8 cellular contexts compared by ENCODE assay signal in genomic region chr1:145859491-145860159, GRCh38. TPM values are rescaled to one million over a fixed set of nuclear protein-coding genes. Genes with fewer than 3 reads are reported as not detected.
A peak's percentile ranks its signal among the peaks of the same experiment; 100 is the strongest.
DNase-seq lines count a peak whose midpoint lies in the region; ATAC-seq, FAIRE-seq and TF ChIP-seq lines count a peak whose summit lies in the region.

No MANE protein-coding gene starts in this region.

- peak; percentile 60 for DNase-seq in AG04450 (ENCODE audit: low read depth, low spot score)
- DNase-seq in NCI-H2227 treated with DMSO at 0.1 percent for 48 hours (lab: John Stamatoyannopoulos, UW): peak; percentile 85
- DNase-seq in activated CD4-positive, CD25-positive, alpha-beta regulatory T cell (lab: John Stamatoyannopoulos, UW): peak; percentile 34 to 54 (median 44)
- DNase-seq in central memory CD4-positive, alpha-beta T cell: peak; percentile 65
- no peak for DNase-seq in keratinocyte (ENCODE audit: low read depth, low spot score)
- peak; percentile 54 to 67 for DNase-seq in stimulated activated CD4-positive, alpha-beta T cell treated with anti-CD3 and anti-CD28 coated beads, Interleukin-15, amount 100 ng/mL, for 1 hour (ENCODE audit: low read depth in 1 of 2, low spot score in 1 of 2)

- peaks cover 5% of the 10 kb centered on the region for H3K9me1 ChIP-seq in keratinocyte (ENCODE audit: control insufficient read depth, extremely low read depth, insufficient read depth, low read length)

- H3K4me2 ChIP-seq in keratinocyte (ENCODE audit: control insufficient read depth, extremely low read depth, insufficient read depth, low read depth, low read length): peak overlapping the region; percentile 84

- H3K4me1 ChIP-seq in keratinocyte (ENCODE audit: control insufficient read depth, extremely low read depth, insufficient read depth, low read length): peaks cover 12% of the 10 kb centered on the region

- H3K36me3 ChIP-seq in keratinocyte (ENCODE audit: control insufficient read depth in 2 of 2, extremely low read depth in 1 of 2, insufficient read depth in 2 of 2, low read length in 2 of 2): peaks cover 18 to 23% of the 10 kb centered on the region in 2 experiments

- peak; percentile 63 for FAIRE-seq in keratinocyte (lab: Jason Lieb, UNC)

- peak overlapping the region; percentile 99 for H2AFZ ChIP-seq in keratinocyte (ENCODE audit: control insufficient read depth, low read length)

- dilution Hi-C loops in keratinocyte (cut with MboI; ENCODE audit: extremely low pct_ligation_motif_present, low sequenced_read_pairs): no loop called here

- H3K9ac ChIP-seq in keratinocyte (ENCODE audit: control insufficient read depth, extremely low read depth, insufficient read depth, low read length): peak overlapping the region; percentile 87

- POLR2A ChIA-PET in AG04450 (lab: Yijun Ruan, JAX): interaction anchor here (0.6 to 4.4 kb wide), 16 partner anchors 9 to 1357 kb away, joined by 3 to 116 read pairs (median 8); partner anchors contain the start of genes ANKRD34A, ANKRD35, LIX1L and NUDT17

- CTCF ChIA-PET in AG04450 (lab: Charles Lee): interaction anchor here (1.1 to 5.9 kb wide), 10 partner anchors 12 to 173 kb away, joined by 3 to 104 read pairs (median 6); partner anchors contain the start of genes ITGA10, NUDT17 and RBM8A

- ATAC-seq in GM18873 (IDR thresholded peaks at IDR 0.05; ENCODE audit: low FRiP score, unreplicated experiment) (peak; percentile 45), HG03135 (IDR thresholded peaks at IDR 0.05; ENCODE audit: unreplicated experiment) (peak; percentile 74)

- no peak for TF ChIP-seq CTCF in AG04450 (IDR thresholded peaks at IDR 0.05; ENCODE audit: low read depth, low read length)
- no peak for TF ChIP-seq CTCF in keratinocyte (optimal IDR thresholded peaks at IDR 0.05 in 1 of 3, IDR thresholded peaks at IDR 0.05 in 1 of 3, conservative IDR thresholded peaks at IDR 0.05 in 1 of 3; ENCODE audit: extremely low read depth in 1 of 3, insufficient read depth in 2 of 3, low read length in 3 of 3)

- H3K9me3 ChIP-seq in AG04450 (ENCODE audit: control insufficient read depth, insufficient read depth, low read length) (no peaks in the 10 kb centered on the region; the same call in 1 of the 2 replicates), keratinocyte (ENCODE audit: control insufficient read depth, low read depth, low read length) (no peaks in the 10 kb centered on the region)

- H3K27me3 ChIP-seq in AG04450 (ENCODE audit: control insufficient read depth, insufficient read depth, low read length): no peaks in the 10 kb centered on the region
- H3K27me3 ChIP-seq in keratinocyte (ENCODE audit: control insufficient read depth, extremely low read depth, insufficient read depth, low read length): peaks cover 3% of the 10 kb centered on the region

- H3K79me2 ChIP-seq in keratinocyte (ENCODE audit: control insufficient read depth, insufficient read depth, low read length): peaks cover 19% of the 10 kb centered on the region

- H4K20me1 ChIP-seq in keratinocyte (ENCODE audit: control insufficient read depth, extremely low read depth, insufficient read depth, low read length): no peaks in the 10 kb centered on the region

- peak overlapping the region; percentile 95 for H3K4me3 ChIP-seq in AG04450 (ENCODE audit: low read depth, low read length)
- H3K4me3 ChIP-seq in keratinocyte (ENCODE audit: control insufficient read depth in 2 of 3, extremely low read depth in 1 of 3, insufficient read depth in 2 of 3, low read depth in 1 of 3, low read length in 3 of 3): peak overlapping the region; percentile 83 to 98 (median 97)

- H3K27ac ChIP-seq in AG04450 (ENCODE audit: low read depth, low read length): peak overlapping the region; percentile 70
- peak overlapping the region; percentile 84 for H3K27ac ChIP-seq in keratinocyte (ENCODE audit: control insufficient read depth, insufficient read depth, low read length)

RNA-seq across cellular contexts. Expression of gene PIAS3, which starts 0.7 kb away (rescaled TPM):
- polyA plus RNA-seq in AG04450 (2011; rRNA removed) (29.2 and 40.1 TPM in 2 replicates), keratinocyte (26.9 to 29.7 TPM (median 27.6 TPM) in 3 replicates)
- polyA minus RNA-seq in AG04450 (2011; rRNA and poly(A)+ RNA removed): 30.0 and 33.9 TPM in 2 replicates
- 9.8 TPM for polyA plus RNA-seq in keratinocyte (2011; ENCODE audit: low read depth)
- 29.2 and 31.6 TPM in 2 replicates for polyA plus RNA-seq in keratinocyte (2011; cell fraction: cytosol; rRNA removed)
- 101 and 127 TPM in 2 replicates for polyA plus RNA-seq in keratinocyte (2011; cell fraction: nucleus; rRNA removed)
- 37.8 and 39.6 TPM in 2 replicates for polyA plus RNA-seq in keratinocyte (2012; ENCODE audit: low replicate concordance)
- 24.6 to 52.5 TPM (median 28.8 TPM) in 3 replicates for polyA minus RNA-seq in keratinocyte
- 25.5 TPM for polyA minus RNA-seq in keratinocyte (2011; cell fraction: cytosol; rRNA and poly(A)+ RNA removed)
- polyA minus RNA-seq in keratinocyte (2011; cell fraction: nucleus; rRNA and poly(A)+ RNA removed): 22.9 and 34.7 TPM in 2 replicates

RNA-seq across cellular contexts. Expression of gene NUDT17, which starts 14.2 kb away (rescaled TPM):
- 3.3 and 3.7 TPM in 2 replicates for polyA plus RNA-seq in AG04450 (2011; rRNA removed)
- 1.5 and 2.0 TPM in 2 replicates for polyA minus RNA-seq in AG04450 (2011; rRNA and poly(A)+ RNA removed)
- 1.3 to 1.6 TPM (median 1.3 TPM) in 3 replicates for polyA plus RNA-seq in keratinocyte
- polyA plus RNA-seq in keratinocyte (2011; ENCODE audit: low read depth): 2.1 TPM
- polyA plus RNA-seq in keratinocyte (2011; cell fraction: cytosol; rRNA removed): 1.1 TPM in 2 replicates
- polyA plus RNA-seq in keratinocyte (2011; cell fraction: nucleus; rRNA removed): 4.0 and 4.4 TPM in 2 replicates
- 1.3 and 1.4 TPM in 2 replicates for polyA plus RNA-seq in keratinocyte (2012; ENCODE audit: low replicate concordance)
- 1.0 to 1.5 TPM (median 1.4 TPM) in 3 replicates for polyA minus RNA-seq in keratinocyte
- not detected for polyA minus RNA-seq in keratinocyte (2011; cell fraction: cytosol; rRNA and poly(A)+ RNA removed)
- polyA minus RNA-seq in keratinocyte (2011; cell fraction: nucleus; rRNA and poly(A)+ RNA removed): 0.95 TPM in 1 of 2 replicates, not detected in the other

RNA-seq across cellular contexts. Expression of gene ANKRD35, which starts 26.0 kb away (rescaled TPM):
- polyA plus RNA-seq in AG04450 (2011; rRNA removed) (2.6 and 2.7 TPM in 2 replicates), keratinocyte (0.08 to 1.3 TPM (median 0.46 TPM) in 3 replicates)
- 0.87 and 0.96 TPM in 2 replicates for polyA minus RNA-seq in AG04450 (2011; rRNA and poly(A)+ RNA removed)
- polyA plus RNA-seq in keratinocyte (2011; ENCODE audit: low read depth): 9.6 TPM
- polyA plus RNA-seq in keratinocyte (2011; cell fraction: cytosol; rRNA removed): 0.15 and 0.27 TPM in 2 replicates
- 0.70 and 0.85 TPM in 2 replicates for polyA plus RNA-seq in keratinocyte (2011; cell fraction: nucleus; rRNA removed)
- polyA plus RNA-seq in keratinocyte (2012; ENCODE audit: low replicate concordance): 0.13 and 8.2 TPM in 2 replicates
- 0.16 to 0.56 TPM in 2 of 3 replicates, not detected in the other for polyA minus RNA-seq in keratinocyte
- polyA minus RNA-seq in keratinocyte (2011; cell fraction: cytosol; rRNA and poly(A)+ RNA removed): not detected
- polyA minus RNA-seq in keratinocyte (2011; cell fraction: nucleus; rRNA and poly(A)+ RNA removed): 0.21 and 0.62 TPM in 2 replicates

RNA-seq across cellular contexts. Expression of gene POLR3C, which starts 35.6 kb away (rescaled TPM):
- 67.5 and 70.6 TPM in 2 replicates for polyA plus RNA-seq in AG04450 (2011; rRNA removed)
- 81.5 and 87.4 TPM in 2 replicates for polyA minus RNA-seq in AG04450 (2011; rRNA and poly(A)+ RNA removed)
- polyA plus RNA-seq in keratinocyte: 33.9 to 44.4 TPM (median 34.4 TPM) in 3 replicates
- polyA plus RNA-seq in keratinocyte (2011; ENCODE audit: low read depth): 24.2 TPM
- polyA plus RNA-seq in keratinocyte (2011; cell fraction: cytosol; rRNA removed): 29.2 and 35.5 TPM in 2 replicates
- polyA plus RNA-seq in keratinocyte (2011; cell fraction: nucleus; rRNA removed): 41.4 and 44.7 TPM in 2 replicates
- polyA plus RNA-seq in keratinocyte (2012; ENCODE audit: low replicate concordance): 17.8 and 24.1 TPM in 2 replicates
- 20.3 to 49.4 TPM (median 46.9 TPM) in 3 replicates for polyA minus RNA-seq in keratinocyte
- 24.4 TPM for polyA minus RNA-seq in keratinocyte (2011; cell fraction: cytosol; rRNA and poly(A)+ RNA removed)
- polyA minus RNA-seq in keratinocyte (2011; cell fraction: nucleus; rRNA and poly(A)+ RNA removed): 17.8 and 28.3 TPM in 2 replicates

RNA-seq across cellular contexts. Expression of gene RNF115, which starts 35.7 kb away (rescaled TPM):
- polyA plus RNA-seq in AG04450 (2011; rRNA removed) (30.0 and 32.9 TPM in 2 replicates), keratinocyte (7.4 to 10.1 TPM (median 7.4 TPM) in 3 replicates)
- 20.5 and 23.0 TPM in 2 replicates for polyA minus RNA-seq in AG04450 (2011; rRNA and poly(A)+ RNA removed)
- 5.6 TPM for polyA plus RNA-seq in keratinocyte (2011; ENCODE audit: low read depth)
- 4.8 and 10.4 TPM in 2 replicates for polyA plus RNA-seq in keratinocyte (2011; cell fraction: cytosol; rRNA removed)
- 9.4 and 9.6 TPM in 2 replicates for polyA plus RNA-seq in keratinocyte (2011; cell fraction: nucleus; rRNA removed)
- 5.4 and 6.1 TPM in 2 replicates for polyA plus RNA-seq in keratinocyte (2012; ENCODE audit: low replicate concordance)
- 6.1 to 11.8 TPM (median 7.3 TPM) in 3 replicates for polyA minus RNA-seq in keratinocyte
- 2.5 TPM for polyA minus RNA-seq in keratinocyte (2011; cell fraction: cytosol; rRNA and poly(A)+ RNA removed)
- polyA minus RNA-seq in keratinocyte (2011; cell fraction: nucleus; rRNA and poly(A)+ RNA removed): 5.1 and 11.7 TPM in 2 replicates
